Comparison of ENCODE assay signal across 8 cellular contexts in the genomic region with DNA sequence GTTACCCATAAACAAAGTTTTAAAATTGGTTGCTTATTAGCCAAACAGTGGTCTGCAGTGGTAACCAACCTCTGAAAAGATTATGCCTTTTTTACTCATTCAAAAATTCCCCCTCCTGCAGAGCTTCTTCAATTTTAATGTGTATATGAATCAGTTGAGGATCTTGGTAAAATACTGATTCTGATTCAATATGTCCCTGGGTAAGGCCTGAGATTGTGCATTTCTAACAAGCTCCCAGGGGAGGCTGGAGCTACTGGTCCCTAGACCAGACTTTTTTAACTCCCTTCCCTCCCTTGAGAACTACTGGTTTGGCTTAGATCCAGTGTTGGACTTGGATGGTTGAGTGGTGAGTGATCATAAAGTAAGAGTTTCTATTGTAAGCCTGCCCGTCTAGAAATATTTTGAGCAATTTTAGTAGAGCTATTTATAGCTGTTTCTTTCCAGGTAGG.
DNase-seq lines count a peak whose midpoint lies in the region; FAIRE-seq and TF ChIP-seq lines count a peak whose summit lies in the region.

No MANE protein-coding gene starts in this region.

- H3K9me3 ChIP-seq in esophagus squamous epithelium, result no peaks in the 10 kb centered on the region

- H3K36me3 ChIP-seq in esophagus squamous epithelium, result no peaks in the 10 kb centered on the region

- intact Hi-C loops in esophagus squamous epithelium (cut with DNase I), result no loop called here

- 19 to 38% methylated on average over 1 of the region's 1 CpG for WGBS in esophagus squamous epithelium, 2 donors

- H3K27ac ChIP-seq in esophagus squamous epithelium, result no peak overlapping the region

- FAIRE-seq in H54 (lab: Jason Lieb, UNC), result peak; percentile 92

- TF ChIP-seq POLR2A in H54 (IDR thresholded peaks at IDR 0.05; ENCODE audit: low read depth, low read length) (no peak), esophagus squamous epithelium (IDR thresholded peaks at IDR 0.05) (no peak)

- peak; percentile 76 for DNase-seq in EL
- no peak for DNase-seq in H54 (ENCODE audit: insufficient read length, low spot score)
- DNase-seq in NCI-H345 treated with DMSO at 0.1 percent for 48 hours (lab: John Stamatoyannopoulos, UW; ENCODE audit: unreplicated experiment), result peak; percentile 22
- peak; percentile 77 for DNase-seq in fibroblast of the aortic adventitia (ENCODE audit: low read depth)
- DNase-seq in SHP77 treated with DMSO at 0.1 percent for 48 hours (lab: John Stamatoyannopoulos, UW), result no peak
- DNase-seq in effector CD4-positive, alpha-beta T cell, result no peak
- no peak for DNase-seq in NCI-H2227 (lab: John Stamatoyannopoulos, UW; ENCODE audit: unreplicated experiment)
- no peak for DNase-seq in esophagus squamous epithelium (lab: John Stamatoyannopoulos, UW)

- no peak overlapping the region for H3K4me3 ChIP-seq in fibroblast of the aortic adventitia (ENCODE audit: low read depth, low read length)
- H3K4me3 ChIP-seq in esophagus squamous epithelium, result no peak overlapping the region

- no peaks in the 10 kb centered on the region for H3K27me3 ChIP-seq in esophagus squamous epithelium

- H3K4me1 ChIP-seq in esophagus squamous epithelium, result peaks cover 0 to 6% (median 0%) of the 10 kb centered on the region in 3 donors

- TF ChIP-seq CTCF in fibroblast of the aortic adventitia (IDR thresholded peaks at IDR 0.05; ENCODE audit: insufficient read depth, low read length), result no peak
- TF ChIP-seq CTCF in esophagus squamous epithelium (IDR thresholded peaks at IDR 0.05), result no peak

Comparison
In these comparisons a context has a peak if more than half of its experiments do, and no peak if none do; other contexts are left out.
1. DNase-seq: peak in EL (single experiment), NCI-H345 treated with DMSO at 0.1 percent for 48 hours (single experiment) and fibroblast of the aortic adventitia (single experiment); none in H54 (single experiment), SHP77 treated with DMSO at 0.1 percent for 48 hours (single experiment), effector CD4-positive, alpha-beta T cell (single experiment), NCI-H2227 (single experiment) and esophagus squamous epithelium (single experiment).